ENCODE assay signal across 29 cellular contexts in the genomic region with DNA sequence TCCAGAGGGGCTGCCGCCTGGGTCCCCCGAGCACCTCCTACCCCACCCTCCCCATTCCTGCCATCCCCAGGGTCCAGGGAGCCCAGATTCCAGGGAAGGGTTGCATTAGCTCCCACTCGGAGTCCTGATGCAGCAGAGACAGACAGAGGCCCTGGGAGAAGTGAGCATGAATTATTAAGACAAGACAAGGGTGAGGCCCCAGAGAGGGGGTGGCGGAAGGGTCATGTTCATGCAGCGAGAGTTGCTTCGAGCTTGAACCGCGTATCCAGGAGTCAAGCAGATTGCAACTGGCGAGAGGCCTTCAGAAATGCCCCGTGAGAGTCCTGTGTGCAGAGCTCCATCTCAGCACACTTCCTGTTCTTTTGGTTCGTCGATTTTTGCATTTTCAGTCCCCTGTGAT. TPM values are rescaled to one million over a fixed set of nuclear protein-coding genes. Genes with fewer than 3 reads are reported as not detected.
DNase-seq lines count a peak whose midpoint lies in the region; TF ChIP-seq lines count a peak whose summit lies in the region.
"Had no signal": no experiment of that assay in that cellular context is flagged by ENCODE, and none has a peak within 500 bp of the region (broad histone marks: within the 10 kb centered on the region; RNA-seq: fewer than 3 reads in every experiment).

No MANE protein-coding gene starts in this region.

- in situ Hi-C loops in transverse colon (cut with MboI; ENCODE audit: low pct_ligation_motif_present in 1 of 4, low pct_unique_long_range_greater_than_20kb in 1 of 4, low sequenced_read_pairs in 3 of 4) = no loop called here

- TF ChIP-seq EP300 in esophagus muscularis mucosa (IDR thresholded peaks at IDR 0.05) = no peak
- TF ChIP-seq EP300 in transverse colon (IDR thresholded peaks at IDR 0.05; ENCODE audit: low read depth) = no peak

- H3K9me3 ChIP-seq in NT2/D1 (ENCODE audit: insufficient read depth, low read length) (peaks cover 7% of the 10 kb centered on the region; the same call in 1 of the 2 replicates), esophagus muscularis mucosa (no peaks in the 10 kb centered on the region), transverse colon (no peaks in the 10 kb centered on the region)
- H3K9me3 ChIP-seq: colonic mucosa, heart left ventricle, pancreas, right lobe of liver, SJCRH30 had no signal

- TF ChIP-seq CTCF in esophagus muscularis mucosa (IDR thresholded peaks at IDR 0.05) = no peak
- no peak for TF ChIP-seq CTCF in nephron progenitor cell (IDR thresholded peaks at IDR 0.05)
- no peak for TF ChIP-seq CTCF in transverse colon (IDR thresholded peaks at IDR 0.05)

- H3K9me3 Mint-ChIP-seq in nephron progenitor cell = no peaks in the 10 kb centered on the region
- H3K9me3 Mint-ChIP-seq: activated naive CD4-positive, alpha-beta T cell treated with anti-CD3 and anti-CD28 coated beads for 36 hours; activated T-helper 1 cell treated with anti-CD3 and anti-CD28 coated beads, Interleukin-12 subunit alpha, Interleukin-12 subunit beta, Interleukin-2, Interleukin-4 antibody, amounts not matched to agents 30 ng/mL and 10 ng/mL and 1 ng/mL, durations not matched to agents 14 hours and 24 hours and 36 hours; CD4-positive, CD25-positive, alpha-beta regulatory T cell; memory B cell; naive thymus-derived CD8-positive, alpha-beta T cell; T-cell had no signal

- no peaks in the 10 kb centered on the region for H3K27me3 ChIP-seq in NT2/D1 (ENCODE audit: insufficient read depth, insufficient read length)
- no peaks in the 10 kb centered on the region for H3K27me3 ChIP-seq in esophagus muscularis mucosa
- no peaks in the 10 kb centered on the region for H3K27me3 ChIP-seq in transverse colon
- H3K27me3 ChIP-seq: colonic mucosa, heart left ventricle, pancreas, right lobe of liver, SJCRH30 had no signal

- H3K4me3 ChIP-seq in NT2/D1 (ENCODE audit: insufficient read length, low read depth) (no peak overlapping the region), esophagus muscularis mucosa (peak overlapping the region in 3 of 4 donors; percentile 9 to 28 (median 26)), transverse colon (no peak overlapping the region)
- H3K4me3 ChIP-seq: colonic mucosa, GM12878, GM23248, pancreas, right lobe of liver, SJCRH30 had no signal

- peak overlapping the region; percentile 53 for H3K9ac ChIP-seq in NT2/D1 (ENCODE audit: insufficient read length, low read depth)
- H3K9ac ChIP-seq: GM23248 had no signal

- peaks cover 70% of the 10 kb centered on the region for H3K4me1 ChIP-seq in NT2/D1 (ENCODE audit: insufficient read depth, insufficient read length)
- peaks cover 10 to 79% (median 70%) of the 10 kb centered on the region in 4 donors for H3K4me1 ChIP-seq in esophagus muscularis mucosa
- H3K4me1 ChIP-seq in transverse colon = peaks cover 0 to 53% (median 27%) of the 10 kb centered on the region in 4 donors
- H3K4me1 ChIP-seq: pancreas had no signal

- H3K27ac Mint-ChIP-seq in nephron progenitor cell = peak overlapping the region; percentile 62
- H3K27ac Mint-ChIP-seq: activated naive CD4-positive, alpha-beta T cell treated with anti-CD3 and anti-CD28 coated beads for 36 hours; activated T-helper 1 cell treated with anti-CD3 and anti-CD28 coated beads, Interleukin-12 subunit alpha, Interleukin-12 subunit beta, Interleukin-2, Interleukin-4 antibody, amounts not matched to agents 30 ng/mL and 10 ng/mL and 1 ng/mL, durations not matched to agents 14 hours and 24 hours and 36 hours; CD4-positive, CD25-positive, alpha-beta regulatory T cell; memory B cell; T-cell had no signal

- 64% methylated on average over 12 of the region's 12 CpGs for WGBS in esophagus muscularis mucosa
- WGBS in transverse colon (ENCODE audit: low coverage in 1 of 2), 2 donors = 65 to 77% methylated on average over 10 to 12 of the region's 12 CpGs

- H3K36me3 ChIP-seq in NT2/D1 (ENCODE audit: insufficient read depth, insufficient read length, low read length) = peaks cover 31% of the 10 kb centered on the region
- H3K36me3 ChIP-seq in esophagus muscularis mucosa = peaks cover 0 to 9% (median 0%) of the 10 kb centered on the region in 4 donors
- H3K36me3 ChIP-seq in transverse colon = no peaks in the 10 kb centered on the region
- H3K36me3 ChIP-seq: colonic mucosa, heart left ventricle, pancreas, right lobe of liver, SJCRH30 had no signal

- DNase-seq in NT2/D1 (ENCODE audit: low read depth, low spot score) = no peak
- no peak for DNase-seq in esophagus muscularis mucosa (ENCODE audit: extremely low spot score)
- peak; percentile 38 for DNase-seq in nephron progenitor cell
- no peak for DNase-seq in transverse colon
- DNase-seq in activated CD8-positive, alpha-beta memory T cell treated with anti-CD3 and anti-CD28 coated beads, Interleukin-2, amount 50 U/mL, for 48 hours = no peak
- no peak for DNase-seq in DMS53 treated with DMSO at 0.1 percent for 48 hours (lab: John Stamatoyannopoulos, UW; ENCODE audit: unreplicated experiment)
- no peak for DNase-seq in islet precursor cell
- DNase-seq: activated CD4-positive, alpha-beta T cell treated with anti-CD3 and anti-CD28 coated beads, Interleukin-2, amount 50 U/mL, for 4 hours; activated naive CD4-positive, alpha-beta T cell treated with anti-CD3 and anti-CD28 coated beads for 36 hours; amniotic stem cell; CD4-positive, CD25-positive, alpha-beta regulatory T cell; colonic mucosa; effector CD8-positive, alpha-beta T cell; GM23248; heart left ventricle; KBM-7; naive thymus-derived CD8-positive, alpha-beta T cell; NCI-H1105 treated with DMSO at 0.1 percent for 48 hours; NCI-H2029; NCI-H226; right lobe of liver; stimulated activated naive CD4-positive, alpha-beta T cell treated with Interleukin-2 at 50 U/mL for 16 hours; T-cell had no signal

- intact Hi-C loops in esophagus muscularis mucosa (cut with DNase I) = loop anchor here (5.0 kb wide), 1 partner anchor 71 kb away; no protein-coding TSS in a partner anchor
- intact Hi-C loops in transverse colon (cut with DNase I; ENCODE audit: low total_unique reads) = no loop called here

- peak overlapping the region; percentile 22 for H3K4me3 Mint-ChIP-seq in nephron progenitor cell
- H3K4me3 Mint-ChIP-seq: activated naive CD4-positive, alpha-beta T cell treated with anti-CD3 and anti-CD28 coated beads for 36 hours; activated T-helper 1 cell treated with anti-CD3 and anti-CD28 coated beads, Interleukin-12 subunit alpha, Interleukin-12 subunit beta, Interleukin-2, Interleukin-4 antibody, amounts not matched to agents 30 ng/mL and 10 ng/mL and 1 ng/mL, durations not matched to agents 14 hours and 24 hours and 36 hours; CD4-positive, CD25-positive, alpha-beta regulatory T cell; memory B cell; naive thymus-derived CD8-positive, alpha-beta T cell; T-cell had no signal

- no peak for TF ChIP-seq POLR2A in esophagus muscularis mucosa (IDR thresholded peaks at IDR 0.05; ENCODE audit: low read depth)
- TF ChIP-seq POLR2A in transverse colon (IDR thresholded peaks at IDR 0.05) = no peak

- H3K27me3 Mint-ChIP-seq in nephron progenitor cell (ENCODE audit: low read depth, poor library complexity) = no peaks in the 10 kb centered on the region
- H3K27me3 Mint-ChIP-seq: CD4-positive, CD25-positive, alpha-beta regulatory T cell; naive thymus-derived CD8-positive, alpha-beta T cell; T-cell had no signal

- peaks cover 9% of the 10 kb centered on the region for H3K36me3 Mint-ChIP-seq in nephron progenitor cell (ENCODE audit: low read depth)
- H3K36me3 Mint-ChIP-seq: CD4-positive, CD25-positive, alpha-beta regulatory T cell; memory B cell; T-cell had no signal

- H3K4me1 Mint-ChIP-seq in nephron progenitor cell = peaks cover 35% of the 10 kb centered on the region
- H3K4me1 Mint-ChIP-seq: memory B cell had no signal

- H3K27ac ChIP-seq in esophagus muscularis mucosa (replicated peaks in 1 of 4) (peak overlapping the region; percentile 10 to 60 (median 47)), transverse colon (peak overlapping the region; percentile 8 to 77 (median 56))
- H3K27ac ChIP-seq: colonic mucosa, GM23248, pancreas, right lobe of liver, SJCRH30 had no signal

RNA-seq across cellular contexts. Expression of gene PDE9A, which starts 14.8 kb away (rescaled TPM):
- total RNA-seq in esophagus muscularis mucosa = 10 to 100 TPM; 29.2 to 68.4 (median 40.4) TPM
- 100 to 1,000 TPM in 3 of 4 donors, 10 to 100 TPM in 1; 65.7 to 673 (median 364) TPM for total RNA-seq in transverse colon
- total RNA-seq: GM23248, MCF 10A had no signal

Comparison
In these comparisons a context has a peak if more than half of its experiments do, and no peak if none do; other contexts are left out.
1. H3K4me3 ChIP-seq: peak in esophagus muscularis mucosa (3 of 4); none in NT2/D1 (single experiment) and transverse colon (0 of 4).